Comparison of ENCODE assay signal across 21 cellular contexts in genomic region chr15:35867371-35867770, GRCh38.
"Had no signal": no experiment of that assay in that cellular context is flagged by ENCODE, and none has a peak within 500 bp of the region (broad histone marks: within the 10 kb centered on the region; RNA-seq: fewer than 3 reads in every experiment).

No MANE protein-coding gene starts in this region.

- H3K27me3 ChIP-seq: esophagus muscularis mucosa, gastrocnemius medialis, sigmoid colon, testis, transverse colon had no signal

- H3K4me1 ChIP-seq: esophagus muscularis mucosa, gastrocnemius medialis, parathyroid adenoma, prostate gland, sigmoid colon, testis, transverse colon had no signal

- H3K4me3 ChIP-seq: coronary artery, esophagus muscularis mucosa, gastrocnemius medialis, prostate gland, sigmoid colon, skin epidermis, testis, transverse colon had no signal

- H3K27ac ChIP-seq: coronary artery, epithelial cell of prostate, esophagus muscularis mucosa, gastrocnemius medialis, parathyroid adenoma, prostate gland, sigmoid colon, skin epidermis, testis, transverse colon had no signal

- ATAC-seq: gastrocnemius medialis; stimulated activated naive B cell treated with anti-CD40 and anti-IgM and Interleukin-4, amounts not matched to agents 10 μg/mL and 1 μg/mL and 100 μg/mL, for 72 hours; stimulated activated naive CD8-positive, alpha-beta T cell treated with anti-CD3 and anti-CD28 coated beads, Interleukin-15, amount 100 ng/mL, for 72 hours had no signal

- DNase-seq: central memory CD4-positive, alpha-beta T cell; effector CD8-positive, alpha-beta T cell; gastrocnemius medialis; glutamatergic neuron; immature natural killer cell; kidney; midbrain; retina; sigmoid colon; stimulated activated CD4-positive, alpha-beta T cell treated with anti-CD3 and anti-CD28 coated beads, Interleukin-2, amount 100 ng/mL, for 24 hours; stimulated activated CD4-positive, alpha-beta T cell treated with anti-CD3 and anti-CD28 coated beads, Interleukin-4, amount 100 ng/mL, for 4 hours; stimulated activated naive B cell treated with anti-CD40 and anti-IgM and Interleukin-4, amounts not matched to agents 10 μg/mL and 1 μg/mL and 100 μg/mL, for 72 hours; stimulated activated naive CD8-positive, alpha-beta T cell treated with anti-CD3 and anti-CD28 coated beads, Interleukin-15, amount 100 ng/mL, for 72 hours; testis; transverse colon had no signal

- H3K9me3 ChIP-seq: esophagus muscularis mucosa, gastrocnemius medialis, prostate gland, sigmoid colon, testis, transverse colon had no signal

- H3K36me3 ChIP-seq: esophagus muscularis mucosa, gastrocnemius medialis, prostate gland, sigmoid colon, transverse colon had no signal
